In genomic region chr4:76554630-76555029, GRCh38 we compare ENCODE assay signal across 21 cellular contexts.
"Had no signal": no experiment of that assay in that cellular context is flagged by ENCODE, and none has a peak within 500 bp of the region (broad histone marks: within the 10 kb centered on the region; RNA-seq: fewer than 3 reads in every experiment).

No MANE protein-coding gene starts in this region.

- DNase-seq: KBM-7, MM.1S, NCI-H1092 treated with DMSO at 0.1 percent for 48 hours, NCI-H1436, NCI-H187, NCI-H2029, NCI-H2081 treated with DMSO at 0.1 percent for 48 hours, NCI-H2171, NCI-H226, NCI-H446, NCI-H510A, NCI-H524 treated with DMSO at 0.1 percent for 48 hours, NCI-H69, NCI-H774, PC-9, Peyer's patch, SHP77 treated with DMSO at 0.1 percent for 48 hours, SJCRH30 had no signal

- H3K27ac ChIP-seq: HL-60, PC-9, Peyer's patch, SJCRH30 had no signal

- H3K9me3 ChIP-seq: Peyer's patch had no signal

- H3K4me1 ChIP-seq: Peyer's patch had no signal

- H3K27me3 ChIP-seq: Peyer's patch, SJCRH30 had no signal

- ATAC-seq: Right ventricle myocardium inferior, SK-N-SH treated with all-trans-retinoic acid at 6 μM for 48 hours had no signal

- H3K36me3 ChIP-seq: Peyer's patch, SJCRH30 had no signal

- H3K4me2 ChIP-seq: PC-9 had no signal

- H3K4me3 ChIP-seq: PC-9, Peyer's patch, SJCRH30 had no signal

- H2AFZ ChIP-seq: PC-9 had no signal
